In genomic region chr5:102715405-102715804, GRCh38 we compare ENCODE assay signal across 13 cellular contexts. TPM values are rescaled to one million over a fixed set of nuclear protein-coding genes. Genes with fewer than 3 reads are reported as not detected.
DNase-seq lines count a peak whose midpoint lies in the region; ATAC-seq and TF ChIP-seq lines count a peak whose summit lies in the region.
"Had no signal": no experiment of that assay in that cellular context is flagged by ENCODE, and none has a peak within 500 bp of the region (broad histone marks: within the 10 kb centered on the region; RNA-seq: fewer than 3 reads in every experiment).

No MANE protein-coding gene starts in this region.

- no peak for TF ChIP-seq CTCF in HFFc6 (IDR thresholded peaks at IDR 0.05)
- TF ChIP-seq CTCF in adrenal gland (IDR thresholded peaks at IDR 0.05) = no peak
- no peak for TF ChIP-seq CTCF in foreskin keratinocyte (conservative IDR thresholded peaks at IDR 0.05)
- no peak for TF ChIP-seq CTCF in spleen (IDR thresholded peaks at IDR 0.05 in 8 of 11, conservative IDR thresholded peaks at IDR 0.05 in 3 of 11)

- H3K9me3 ChIP-seq in adrenal gland (replicated peaks in 1 of 3) (no peaks in the 10 kb centered on the region), spleen (no peaks in the 10 kb centered on the region)

- peaks cover 0 to 8% of the 10 kb centered on the region in 2 donors for H3K4me1 ChIP-seq in adrenal gland (replicated peaks in 1 of 2)
- H3K4me1 ChIP-seq in foreskin keratinocyte = peaks cover 36% of the 10 kb centered on the region
- H3K4me1 ChIP-seq in spleen = no peaks in the 10 kb centered on the region

- peak overlapping the region; percentile 29 for H3K4me3 Mint-ChIP-seq in HFFc6
- H3K4me3 Mint-ChIP-seq: immature natural killer cell; nephron; stimulated activated memory B cell treated with anti-CD40 and anti-IgM and Interleukin-4, amounts not matched to agents 10 μg/mL and 1 μg/mL and 100 μg/mL, for 72 hours had no signal

- WGBS in adrenal gland, 4 donors = 35 to 42% (median 37%) methylated on average over 3 of the region's 3 CpGs
- WGBS in spleen, 5 donors = 80 to 91% (median 87%) methylated on average over 3 of the region's 3 CpGs

- H3K27ac ChIP-seq in adrenal gland (no peak overlapping the region), foreskin keratinocyte (no peak overlapping the region), spleen (no peak overlapping the region)

- peak; percentile 79 for ATAC-seq in foreskin keratinocyte
- no peak for ATAC-seq in HG02884 (IDR thresholded peaks at IDR 0.05; ENCODE audit: unreplicated experiment)
- no peak for ATAC-seq in HG03039 (IDR thresholded peaks at IDR 0.05; ENCODE audit: unreplicated experiment)
- ATAC-seq: stimulated activated memory B cell treated with anti-CD40 and anti-IgM and Interleukin-4, amounts not matched to agents 10 μg/mL and 1 μg/mL and 100 μg/mL, for 72 hours had no signal

- peak overlapping the region; percentile 28; the same call in 1 of the 2 replicates for H3K27ac Mint-ChIP-seq in HFFc6
- H3K27ac Mint-ChIP-seq: immature natural killer cell; nephron; stimulated activated memory B cell treated with anti-CD40 and anti-IgM and Interleukin-4, amounts not matched to agents 10 μg/mL and 1 μg/mL and 100 μg/mL, for 72 hours had no signal

- no peaks in the 10 kb centered on the region for H3K9me3 Mint-ChIP-seq in HFFc6
- H3K9me3 Mint-ChIP-seq: nephron; stimulated activated memory B cell treated with anti-CD40 and anti-IgM and Interleukin-4, amounts not matched to agents 10 μg/mL and 1 μg/mL and 100 μg/mL, for 72 hours had no signal

- H3K36me3 ChIP-seq in adrenal gland (replicated peaks in 1 of 2) = no peaks in the 10 kb centered on the region
- no peaks in the 10 kb centered on the region for H3K36me3 ChIP-seq in spleen

- H3K27me3 Mint-ChIP-seq in HFFc6 (ENCODE audit: insufficient read depth) = no peaks in the 10 kb centered on the region
- H3K27me3 Mint-ChIP-seq: stimulated activated memory B cell treated with anti-CD40 and anti-IgM and Interleukin-4, amounts not matched to agents 10 μg/mL and 1 μg/mL and 100 μg/mL, for 72 hours had no signal

- H3K4me1 Mint-ChIP-seq in HFFc6 (ENCODE audit: low read depth) = peaks cover 61% of the 10 kb centered on the region
- H3K4me1 Mint-ChIP-seq: immature natural killer cell; stimulated activated memory B cell treated with anti-CD40 and anti-IgM and Interleukin-4, amounts not matched to agents 10 μg/mL and 1 μg/mL and 100 μg/mL, for 72 hours had no signal

- H3K36me3 Mint-ChIP-seq in HFFc6 (ENCODE audit: low read depth) = no peaks in the 10 kb centered on the region; the same call in 1 of the 2 replicates
- H3K36me3 Mint-ChIP-seq: immature natural killer cell; stimulated activated memory B cell treated with anti-CD40 and anti-IgM and Interleukin-4, amounts not matched to agents 10 μg/mL and 1 μg/mL and 100 μg/mL, for 72 hours had no signal

- intact Hi-C loops in adrenal gland (cut with DNase I) = no loop called here
- intact Hi-C loops in spleen (cut with DNase I; ENCODE audit: low total_unique reads) = no loop called here

- DNase-seq in AG08396 (ENCODE audit: low spot score) = peak; percentile 39
- peak; percentile 69 for DNase-seq in HFFc6
- peak in 4 of 7 donors; percentile 13 to 37 (median 24) for DNase-seq in adrenal gland
- peak; percentile 87 to 93 for DNase-seq in foreskin keratinocyte
- no peak for DNase-seq in cerebellar cortex (ENCODE audit: low spot score)
- DNase-seq in spleen = no peak
- DNase-seq: immature natural killer cell, NCI-H146, T1000 had no signal

- TF ChIP-seq POLR2A in adrenal gland (IDR thresholded peaks at IDR 0.05) (no peak), spleen (IDR thresholded peaks at IDR 0.05) (no peak)

- H3K27me3 ChIP-seq in adrenal gland (no peaks in the 10 kb centered on the region), foreskin keratinocyte (no peaks in the 10 kb centered on the region), spleen (replicated peaks in 1 of 7) (no peaks in the 10 kb centered on the region)

- H3K4me3 ChIP-seq in adrenal gland = no peak overlapping the region
- no peak overlapping the region for H3K4me3 ChIP-seq in spleen

RNA-seq across cellular contexts. Expression of gene PAM, which starts 39.7 kb away (rescaled TPM):
- 100 to 1,000 TPM; 164 to 266 (median 182) TPM for total RNA-seq in HFFc6 (2021; fragmentation: NEBNext Ultra II Directional; extraction: Animal tissue kit (Norgen Biotek cat#: 25700))
- total RNA-seq in adrenal gland (100 to 1,000 TPM; 364 to 580 (median 436) TPM), foreskin keratinocyte (56.6 and 63.3 TPM in 2 replicates), spleen (100 to 1,000 TPM; 101 to 155 (median 117) TPM)
- polyA plus RNA-seq in adrenal gland (100 to 1,000 TPM; 236 to 381 (median 314) TPM), foreskin keratinocyte (37.4 and 38.3 TPM in 2 replicates), spleen (10 to 100 TPM; 37.4 to 49.2 (median 40.0) TPM)

Comparison
In these comparisons a context has a peak if more than half of its experiments do, and no peak if none do; other contexts are left out.
1. DNase-seq: peak in AG08396 (single experiment), HFFc6 (single experiment), adrenal gland (4 of 7) and foreskin keratinocyte (2 of 2); none in cerebellar cortex (single experiment) and spleen (single experiment).